In the genomic region with DNA sequence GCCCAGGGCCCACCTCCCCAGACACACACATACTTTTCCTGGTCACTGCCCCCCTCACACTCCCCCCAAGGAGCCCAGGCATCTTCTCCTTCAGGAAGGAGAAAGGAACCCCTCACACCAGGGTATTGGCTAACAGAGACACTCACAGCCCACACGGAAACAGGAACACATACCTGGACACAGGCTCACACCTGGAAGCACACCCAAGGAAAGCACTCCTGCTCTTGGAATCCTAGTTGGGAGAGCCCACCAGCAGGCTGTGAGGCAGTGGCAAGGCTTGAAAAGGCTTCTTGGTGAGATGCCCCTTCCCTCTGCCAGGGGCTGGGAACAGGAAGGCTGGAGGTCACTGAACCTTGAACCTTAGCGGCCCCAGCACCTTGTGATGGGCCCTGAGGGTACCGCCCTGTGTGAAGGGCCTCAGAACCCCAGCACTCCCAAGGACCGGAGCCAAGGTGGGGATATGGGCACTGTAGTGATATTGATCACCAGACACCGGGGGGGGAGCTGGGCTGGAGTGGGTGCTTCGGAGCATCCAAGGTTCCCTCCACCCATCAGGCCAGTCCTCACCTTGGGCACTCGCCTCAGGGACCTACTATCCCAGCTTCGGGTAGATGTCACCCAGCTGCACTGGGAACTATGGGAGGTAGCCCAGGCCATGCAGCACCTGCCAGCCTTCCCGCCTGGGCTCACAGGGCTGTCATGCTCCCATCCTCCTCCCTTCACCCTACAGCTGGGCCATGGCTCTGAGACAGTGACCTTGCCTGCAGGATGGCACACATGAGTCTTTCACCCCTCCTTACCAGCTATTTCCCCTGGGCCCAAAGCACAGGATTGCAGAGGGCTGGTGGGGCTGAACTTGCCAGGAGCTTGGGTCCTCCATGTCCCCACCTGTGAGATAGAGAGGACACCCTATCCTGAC, we compare ENCODE assay signal across 10 cellular contexts. TPM values are rescaled to one million over a fixed set of nuclear protein-coding genes. Genes with fewer than 3 reads are reported as not detected.
DNase-seq lines count a peak whose midpoint lies in the region; ATAC-seq and TF ChIP-seq lines count a peak whose summit lies in the region.
"Had no signal": no experiment of that assay in that cellular context is flagged by ENCODE, and none has a peak within 500 bp of the region (broad histone marks: within the 10 kb centered on the region; RNA-seq: fewer than 3 reads in every experiment).

No MANE protein-coding gene starts in this region.

- intact Hi-C loops in activated CD4-positive, alpha-beta memory T cell treated with anti-CD3 and anti-CD28 coated beads for 36 hours (cut with micrococcal nuclease) = loop anchor here (5.0 kb wide), 1 partner anchor 60 kb away; no protein-coding TSS in a partner anchor

- no peaks in the 10 kb centered on the region for H3K79me2 ChIP-seq in SK-N-SH (ENCODE audit: insufficient read depth)
- H3K79me2 ChIP-seq in hepatocyte = no peaks in the 10 kb centered on the region

- H3K9me2 ChIP-seq in SK-N-SH (no peaks in the 10 kb centered on the region), hepatocyte (replicated peaks; ENCODE audit: insufficient read depth) (no peaks in the 10 kb centered on the region)

- H4K20me1 ChIP-seq in SK-N-SH (ENCODE audit: insufficient read depth) = no peaks in the 10 kb centered on the region
- H4K20me1 ChIP-seq in hepatocyte (ENCODE audit: insufficient read depth, poor library complexity, severe bottlenecking) = no peaks in the 10 kb centered on the region

- H3K9ac ChIP-seq in SK-N-SH = no peak overlapping the region

- TF ChIP-seq RAD21 in SK-N-SH (IDR thresholded peaks at IDR 0.05; ENCODE audit: low read length) = no peak

- H2AFZ ChIP-seq in SK-N-SH (ENCODE audit: low read depth) (peak overlapping the region; percentile 90; the same call in 1 of the 2 replicates), hepatocyte (peak overlapping the region; percentile 97)

- H3K9me3 Mint-ChIP-seq in activated CD4-positive, alpha-beta memory T cell treated with anti-CD3 and anti-CD28 coated beads for 36 hours = peaks cover 11% of the 10 kb centered on the region
- H3K9me3 Mint-ChIP-seq in stimulated activated effector memory CD8-positive, alpha-beta T cell treated with anti-CD3 and anti-CD28 coated beads, Interleukin-12 subunit alpha, Interleukin-12 subunit beta, amount 100 ng/mL, for 72 hours = peaks cover 3% of the 10 kb centered on the region

- no peak overlapping the region for H3K27ac Mint-ChIP-seq in activated CD4-positive, alpha-beta memory T cell treated with anti-CD3 and anti-CD28 coated beads for 36 hours
- H3K27ac Mint-ChIP-seq in stimulated activated effector memory CD8-positive, alpha-beta T cell treated with anti-CD3 and anti-CD28 coated beads, Interleukin-12 subunit alpha, Interleukin-12 subunit beta, amount 100 ng/mL, for 72 hours = peak overlapping the region; percentile 89

- no peaks in the 10 kb centered on the region for H3K9me3 ChIP-seq in SK-N-SH
- H3K9me3 ChIP-seq in hepatocyte (ENCODE audit: low read depth) = peaks cover 4% of the 10 kb centered on the region

- H3K4me2 ChIP-seq in SK-N-SH (peak overlapping the region; percentile 69; the same call in 1 of the 2 replicates), hepatocyte (peak overlapping the region; percentile 94)

- no peaks in the 10 kb centered on the region for H3F3A ChIP-seq in SK-N-SH (replicated peaks; ENCODE audit: insufficient read depth)

- H3K4me1 ChIP-seq in SK-N-SH (ENCODE audit: control insufficient read depth in 1 of 2, insufficient read depth in 2 of 2, low read depth in 1 of 2, low read length in 1 of 2) = peaks cover 0 to 27% of the 10 kb centered on the region in 2 experiments; a peak in 2 of 4 replicates
- H3K4me1 ChIP-seq in hepatocyte (ENCODE audit: insufficient read depth) = peaks cover 45% of the 10 kb centered on the region

- H3K4me3 ChIP-seq in SK-N-SH (ENCODE audit: low read depth in 2 of 2, low read length in 1 of 2) (peak overlapping the region in 1 of 2 experiments; percentile 49; a peak in 2 of 4 replicates), hepatocyte (no peak overlapping the region)

- no peak for TF ChIP-seq EP300 in SK-N-SH (IDR thresholded peaks at IDR 0.05; ENCODE audit: borderline replicate concordance in 1 of 2, low read depth in 1 of 2, low read length in 1 of 2)

- ATAC-seq in SK-N-SH treated with all-trans-retinoic acid at 6 μM for 48 hours (no peak), HG02642 (IDR thresholded peaks at IDR 0.05; ENCODE audit: poor library complexity, unreplicated experiment) (no peak), HG03039 (IDR thresholded peaks at IDR 0.05; ENCODE audit: unreplicated experiment) (no peak), HG03432 (IDR thresholded peaks at IDR 0.05; ENCODE audit: unreplicated experiment) (no peak)
- no peak for ATAC-seq in stimulated activated effector memory CD8-positive, alpha-beta T cell treated with anti-CD3 and anti-CD28 coated beads, Interleukin-12 subunit alpha, Interleukin-12 subunit beta, amount 100 ng/mL, for 72 hours

- POLR2A ChIA-PET in SK-N-SH (lab: Yijun Ruan, JAX) = interaction anchor here (0.7 to 2.5 kb wide), 7 partner anchors 13 to 144 kb away, joined by 3 to 15 read pairs (median 5); no protein-coding TSS in a partner anchor
- POLR2A ChIA-PET in activated CD4-positive, alpha-beta memory T cell treated with anti-CD3 and anti-CD28 coated beads for 36 hours (lab: Charles Lee) = interaction anchor here (1.3 to 1.5 kb wide), 2 partner anchors 154 to 534 kb away, joined by 3 to 4 read pairs; a partner anchor contains a TSS

- no peak for DNase-seq in SK-N-SH
- peak; percentile 8 for DNase-seq in activated CD4-positive, alpha-beta memory T cell treated with anti-CD3 and anti-CD28 coated beads for 36 hours
- DNase-seq in hepatocyte (ENCODE audit: low spot score) = no peak
- DNase-seq in stimulated activated effector memory CD8-positive, alpha-beta T cell treated with anti-CD3 and anti-CD28 coated beads, Interleukin-12 subunit alpha, Interleukin-12 subunit beta, amount 100 ng/mL, for 72 hours (ENCODE audit: low spot score in 2 of 2) = no peak
- DNase-seq: NCI-H1417 had no signal

- CTCF ChIA-PET in SK-N-SH (lab: Yijun Ruan, JAX) = interaction anchor here (0.6 to 8.4 kb wide), 36 partner anchors 12 to 523 kb away, joined by 3 to 72 read pairs (median 5); a partner anchor contains a TSS
- CTCF ChIA-PET in activated CD4-positive, alpha-beta memory T cell treated with anti-CD3 and anti-CD28 coated beads for 36 hours (lab: Charles Lee) = interaction anchor here (0.5 to 4.1 kb wide), 13 partner anchors 9 to 670 kb away, joined by 3 to 17 read pairs (median 3); a partner anchor contains a TSS

- H3K27me3 Mint-ChIP-seq in activated CD4-positive, alpha-beta memory T cell treated with anti-CD3 and anti-CD28 coated beads for 36 hours = peaks cover 1% of the 10 kb centered on the region

- no peaks in the 10 kb centered on the region for H3K36me3 Mint-ChIP-seq in activated CD4-positive, alpha-beta memory T cell treated with anti-CD3 and anti-CD28 coated beads for 36 hours
- H3K36me3 Mint-ChIP-seq in stimulated activated effector memory CD8-positive, alpha-beta T cell treated with anti-CD3 and anti-CD28 coated beads, Interleukin-12 subunit alpha, Interleukin-12 subunit beta, amount 100 ng/mL, for 72 hours = peaks cover 6% of the 10 kb centered on the region

- H3K4me3 Mint-ChIP-seq in activated CD4-positive, alpha-beta memory T cell treated with anti-CD3 and anti-CD28 coated beads for 36 hours = peak overlapping the region; percentile 43
- H3K4me3 Mint-ChIP-seq in stimulated activated effector memory CD8-positive, alpha-beta T cell treated with anti-CD3 and anti-CD28 coated beads, Interleukin-12 subunit alpha, Interleukin-12 subunit beta, amount 100 ng/mL, for 72 hours = peak overlapping the region; percentile 71

- H3K36me3 ChIP-seq in SK-N-SH (replicated peaks in 1 of 2; ENCODE audit: control insufficient read depth in 1 of 2, insufficient read depth in 2 of 2, low read length in 1 of 2) (no peaks in the 10 kb centered on the region), hepatocyte (replicated peaks; ENCODE audit: insufficient read depth, low read depth) (no peaks in the 10 kb centered on the region)

- peaks cover 5% of the 10 kb centered on the region for H3K4me1 Mint-ChIP-seq in activated CD4-positive, alpha-beta memory T cell treated with anti-CD3 and anti-CD28 coated beads for 36 hours (ENCODE audit: low read depth)
- H3K4me1 Mint-ChIP-seq in stimulated activated effector memory CD8-positive, alpha-beta T cell treated with anti-CD3 and anti-CD28 coated beads, Interleukin-12 subunit alpha, Interleukin-12 subunit beta, amount 100 ng/mL, for 72 hours = peaks cover 6% of the 10 kb centered on the region

- TF ChIP-seq CTCF in SK-N-SH (IDR thresholded peaks at IDR 0.05) (no peak), hepatocyte (IDR thresholded peaks at IDR 0.05; ENCODE audit: poor library complexity) (no peak)

- no peaks in the 10 kb centered on the region for H3K27me3 ChIP-seq in SK-N-SH (ENCODE audit: insufficient read depth)
- no peaks in the 10 kb centered on the region for H3K27me3 ChIP-seq in hepatocyte

- peak overlapping the region in 1 of 2 experiments; percentile 98; a peak in 2 of 4 replicates for H3K27ac ChIP-seq in SK-N-SH (ENCODE audit: low read depth in 2 of 2, low read length in 1 of 2)
- peak overlapping the region; percentile 96 for H3K27ac ChIP-seq in hepatocyte

- 94% methylated on average over 8 of the region's 9 CpGs for WGBS in SK-N-SH (ENCODE audit: low lambda C conversion rate)
- WGBS in hepatocyte (ENCODE audit: low lambda C conversion rate, missing lambda C conversion rate) = 92% methylated on average over 9 of the region's 9 CpGs

TF ChIP-seq in SK-N-SH, 30 proteins besides CTCF, POLR2A, EP300 and RAD21 (continues in another document):
- no peak for TF ChIP-seq SMC3 (IDR thresholded peaks at IDR 0.05; ENCODE audit: low read depth, low read length)

TF ChIP-seq in SK-N-SH treated with all-trans-retinoic acid at 6 μM for 48 hours, 23 proteins besides CTCF, POLR2A, EP300 and RAD21 (continues in another document):
- TF ChIP-seq ZNF70 (CRISPR knock-in tag; IDR thresholded peaks at IDR 0.05) = no peak
- no peak for TF ChIP-seq ZFP30 (CRISPR knock-in tag; IDR thresholded peaks at IDR 0.05)
- no peak for TF ChIP-seq OSR1 (CRISPR knock-in tag; IDR thresholded peaks at IDR 0.05)

RNA-seq across cellular contexts. Expression of a gene that starts 16.4 kb away (rescaled TPM):
- polyA plus RNA-seq in SK-N-SH (2012; rRNA removed) (not detected in 2 replicates), hepatocyte (7.4 and 9.7 TPM in 2 replicates)
- polyA plus RNA-seq in SK-N-SH (2012; cell fraction: cytosol; rRNA removed) = not detected in 2 replicates
- not detected in 2 replicates for polyA plus RNA-seq in SK-N-SH (2012; cell fraction: nucleus; rRNA removed)
- not detected for total RNA-seq in activated CD4-positive, alpha-beta memory T cell treated with anti-CD3 and anti-CD28 coated beads for 36 hours
- 5.8 and 9.5 TPM in 2 replicates for total RNA-seq in hepatocyte
- total RNA-seq: dermis blood vessel endothelial cell had no signal

RNA-seq across cellular contexts. Expression of a gene that starts 30.6 kb away (rescaled TPM):
- polyA plus RNA-seq in SK-N-SH (2012; rRNA removed) (0.07 and 0.34 TPM in 2 replicates), hepatocyte (29.4 and 31.0 TPM in 2 replicates)
- polyA plus RNA-seq in SK-N-SH (2012; cell fraction: cytosol; rRNA removed) = 0.18 and 0.49 TPM in 2 replicates
- 0.61 TPM in 2 replicates for polyA plus RNA-seq in SK-N-SH (2012; cell fraction: nucleus; rRNA removed)
- not detected for total RNA-seq in activated CD4-positive, alpha-beta memory T cell treated with anti-CD3 and anti-CD28 coated beads for 36 hours
- total RNA-seq in hepatocyte = 13.9 and 14.5 TPM in 2 replicates

Comparison
In these comparisons a context has a peak if more than half of its experiments do, and no peak if none do; other contexts are left out.
1. RNA of a gene that starts 30.6 kb away (total RNA-seq): 13.9 to 14.5 TPM in hepatocyte; not detected in activated CD4-positive, alpha-beta memory T cell treated with anti-CD3 and anti-CD28 coated beads for 36 hours; every median in the first group is over 10 times any median in the second.